In the genomic region with DNA sequence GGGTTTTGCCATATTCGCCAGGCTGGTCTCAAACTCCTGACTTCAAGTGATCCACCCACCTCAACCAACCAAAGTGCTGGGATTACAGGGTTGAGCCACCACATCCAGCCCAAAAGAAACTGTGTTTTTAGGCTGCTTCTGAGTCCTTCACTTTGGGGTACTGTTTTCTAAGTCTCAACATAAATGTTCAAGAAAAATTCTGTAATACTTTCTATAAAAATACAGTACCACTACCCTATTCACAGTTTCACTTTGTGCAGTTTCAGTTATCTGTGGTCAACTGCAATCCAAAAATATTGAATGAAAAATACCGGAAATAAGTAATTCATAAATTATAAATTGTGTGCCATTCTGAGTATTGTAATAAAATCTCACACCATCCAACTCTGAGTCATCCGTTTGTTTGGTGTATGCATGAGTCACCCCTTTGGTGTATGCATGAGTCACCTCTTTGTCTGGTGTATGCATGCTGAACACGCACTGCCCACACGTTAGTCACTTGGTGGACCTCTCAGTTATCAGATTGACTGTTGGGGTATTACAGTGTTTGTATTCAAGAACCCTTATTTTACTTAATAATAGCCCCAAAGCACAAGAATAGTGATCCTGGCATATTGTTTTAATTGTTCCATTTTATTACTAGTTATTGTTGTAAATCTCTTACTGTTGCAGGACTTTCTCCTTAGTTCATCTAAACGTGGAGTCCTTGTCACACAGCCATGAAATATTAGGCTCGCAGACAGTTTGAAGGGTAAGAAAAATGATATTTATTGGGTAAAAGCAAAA, we compare ENCODE assay signal across 8 cellular contexts.
DNase-seq lines count a peak whose midpoint lies in the region; ATAC-seq and TF ChIP-seq lines count a peak whose summit lies in the region.

No MANE protein-coding gene starts in this region.

- H3K4me1 Mint-ChIP-seq in activated naive CD4-positive, alpha-beta T cell treated with anti-CD3 and anti-CD28 coated beads for 36 hours (ENCODE audit: low read depth): no peaks in the 10 kb centered on the region
- no peaks in the 10 kb centered on the region for H3K4me1 Mint-ChIP-seq in activated naive CD4-positive, alpha-beta T cell treated with anti-CD3 and anti-CD28 coated beads, Interleukin-2, amount 10 ng/mL, durations not matched to agents 7 days and 5 days

- intact Hi-C loops in activated naive CD4-positive, alpha-beta T cell treated with anti-CD3 and anti-CD28 coated beads for 36 hours (cut with micrococcal nuclease): no loop called here
- intact Hi-C loops in posterior vena cava (cut with DNase I): no loop called here

- no peaks in the 10 kb centered on the region for H3K36me3 Mint-ChIP-seq in activated naive CD4-positive, alpha-beta T cell treated with anti-CD3 and anti-CD28 coated beads for 36 hours (ENCODE audit: low read depth)
- H3K36me3 Mint-ChIP-seq in activated naive CD4-positive, alpha-beta T cell treated with anti-CD3 and anti-CD28 coated beads, Interleukin-2, amount 10 ng/mL, durations not matched to agents 7 days and 5 days: no peaks in the 10 kb centered on the region

- ATAC-seq in HG03571 (IDR thresholded peaks at IDR 0.05; ENCODE audit: unreplicated experiment): peak; percentile 62
- peak; percentile 72; the same call in 2 of the 3 replicates for ATAC-seq in SK-N-SH treated with all-trans-retinoic acid at 6 μM for 48 hours
- ATAC-seq in GM21367 (IDR thresholded peaks at IDR 0.05; ENCODE audit: unreplicated experiment): no peak

- H3K27ac Mint-ChIP-seq in activated naive CD4-positive, alpha-beta T cell treated with anti-CD3 and anti-CD28 coated beads for 36 hours: no peak overlapping the region
- no peak overlapping the region for H3K27ac Mint-ChIP-seq in activated naive CD4-positive, alpha-beta T cell treated with anti-CD3 and anti-CD28 coated beads, Interleukin-2, amount 10 ng/mL, durations not matched to agents 7 days and 5 days

- H3K9me3 Mint-ChIP-seq in activated naive CD4-positive, alpha-beta T cell treated with anti-CD3 and anti-CD28 coated beads for 36 hours: peaks cover 6% of the 10 kb centered on the region
- H3K9me3 Mint-ChIP-seq in activated naive CD4-positive, alpha-beta T cell treated with anti-CD3 and anti-CD28 coated beads, Interleukin-2, amount 10 ng/mL, durations not matched to agents 7 days and 5 days: peaks cover 20% of the 10 kb centered on the region

- H3K27me3 Mint-ChIP-seq in activated naive CD4-positive, alpha-beta T cell treated with anti-CD3 and anti-CD28 coated beads for 36 hours (ENCODE audit: low read depth): no peaks in the 10 kb centered on the region
- H3K27me3 Mint-ChIP-seq in activated naive CD4-positive, alpha-beta T cell treated with anti-CD3 and anti-CD28 coated beads, Interleukin-2, amount 10 ng/mL, durations not matched to agents 7 days and 5 days: no peaks in the 10 kb centered on the region

- DNase-seq in activated naive CD4-positive, alpha-beta T cell treated with anti-CD3 and anti-CD28 coated beads for 36 hours: peak; percentile 24
- DNase-seq in activated naive CD4-positive, alpha-beta T cell treated with anti-CD3 and anti-CD28 coated beads, Interleukin-2, amount 10 ng/mL, durations not matched to agents 7 days and 5 days: no peak
- DNase-seq in iPS-NIHi11 (ENCODE audit: low spot score) (peak; percentile 39), GM10266 (ENCODE audit: extremely low spot score) (no peak), posterior vena cava (ENCODE audit: low spot score) (no peak)

- TF ChIP-seq CTCF in GM10266 (IDR thresholded peaks at IDR 0.05; ENCODE audit: control insufficient read depth, insufficient read depth, low read depth, missing control alignments): no peak

- no peak overlapping the region for H3K4me3 Mint-ChIP-seq in activated naive CD4-positive, alpha-beta T cell treated with anti-CD3 and anti-CD28 coated beads for 36 hours
- H3K4me3 Mint-ChIP-seq in activated naive CD4-positive, alpha-beta T cell treated with anti-CD3 and anti-CD28 coated beads, Interleukin-2, amount 10 ng/mL, durations not matched to agents 7 days and 5 days: no peak overlapping the region

- CTCF ChIA-PET in activated naive CD4-positive, alpha-beta T cell treated with anti-CD3 and anti-CD28 coated beads for 36 hours (lab: Charles Lee): no interaction called here
- CTCF ChIA-PET in activated naive CD4-positive, alpha-beta T cell treated with anti-CD3 and anti-CD28 coated beads, Interleukin-2, amount 10 ng/mL, durations not matched to agents 7 days and 5 days (lab: Charles Lee): no interaction called here

TF ChIP-seq in SK-N-SH treated with all-trans-retinoic acid at 6 μM for 48 hours, 23 proteins besides CTCF, POLR2A, EP300 and RAD21:
- no peak for TF ChIP-seq PATZ1 (CRISPR knock-in tag; IDR thresholded peaks at IDR 0.05; ENCODE audit: borderline replicate concordance)
- TF ChIP-seq, protein P1, sequence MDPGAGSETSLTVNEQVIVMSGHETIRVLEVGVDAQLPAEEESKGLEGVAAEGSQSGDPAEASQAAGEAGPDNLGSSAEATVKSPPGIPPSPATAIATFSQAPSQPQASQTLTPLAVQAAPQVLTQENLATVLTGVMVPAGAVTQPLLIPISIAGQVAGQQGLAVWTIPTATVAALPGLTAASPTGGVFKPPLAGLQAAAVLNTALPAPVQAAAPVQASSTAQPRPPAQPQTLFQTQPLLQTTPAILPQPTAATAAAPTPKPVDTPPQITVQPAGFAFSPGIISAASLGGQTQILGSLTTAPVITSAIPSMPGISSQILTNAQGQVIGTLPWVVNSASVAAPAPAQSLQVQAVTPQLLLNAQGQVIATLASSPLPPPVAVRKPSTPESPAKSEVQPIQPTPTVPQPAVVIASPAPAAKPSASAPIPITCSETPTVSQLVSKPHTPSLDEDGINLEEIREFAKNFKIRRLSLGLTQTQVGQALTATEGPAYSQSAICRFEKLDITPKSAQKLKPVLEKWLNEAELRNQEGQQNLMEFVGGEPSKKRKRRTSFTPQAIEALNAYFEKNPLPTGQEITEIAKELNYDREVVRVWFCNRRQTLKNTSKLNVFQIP (CRISPR knock-in tag; IDR thresholded peaks at IDR 0.05; ENCODE audit: borderline replicate concordance, low read depth): no peak
- TF ChIP-seq ZNF565 (CRISPR knock-in tag; conservative IDR thresholded peaks at IDR 0.05; ENCODE audit: low read depth): no peak
- no peak for TF ChIP-seq ISL1 (CRISPR knock-in tag; IDR thresholded peaks at IDR 0.05)
- no peak for TF ChIP-seq ZFP30 (CRISPR knock-in tag; IDR thresholded peaks at IDR 0.05)

Comparison
In these comparisons a context has a peak if more than half of its experiments do, and no peak if none do; other contexts are left out.
1. DNase-seq: peak in activated naive CD4-positive, alpha-beta T cell treated with anti-CD3 and anti-CD28 coated beads for 36 hours (single experiment) and iPS-NIHi11 (single experiment); none in activated naive CD4-positive, alpha-beta T cell treated with anti-CD3 and anti-CD28 coated beads, Interleukin-2, amount 10 ng/mL, durations not matched to agents 7 days and 5 days (single experiment), GM10266 (single experiment) and posterior vena cava (single experiment).